Comparison of ENCODE assay signal across 26 cellular contexts in the genomic region with DNA sequence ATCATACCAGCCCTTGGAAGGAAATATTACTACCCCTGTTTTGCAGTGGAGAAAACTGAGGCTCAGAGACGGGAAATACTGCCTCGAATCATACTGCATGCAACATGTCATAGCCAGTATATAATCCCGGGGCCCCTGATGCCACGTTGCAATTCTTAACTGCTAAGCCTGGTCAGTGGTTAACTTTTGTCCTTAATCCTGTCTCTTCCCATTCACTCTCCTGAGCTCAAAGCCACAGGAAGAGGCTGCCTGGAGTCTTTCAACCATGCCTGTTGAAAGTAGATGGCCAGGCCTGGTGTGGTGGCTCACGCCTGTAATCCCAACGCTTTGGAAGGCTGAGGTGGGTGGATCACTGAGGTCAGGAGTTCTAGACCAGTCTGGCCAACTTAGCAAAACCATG.
DNase-seq lines count a peak whose midpoint lies in the region; ATAC-seq, FAIRE-seq and TF ChIP-seq lines count a peak whose summit lies in the region.
"Had no signal": no experiment of that assay in that cellular context is flagged by ENCODE, and none has a peak within 500 bp of the region (broad histone marks: within the 10 kb centered on the region; RNA-seq: fewer than 3 reads in every experiment).

No MANE protein-coding gene starts in this region.

- H3K27ac ChIP-seq in WERI-Rb-1, result no peak overlapping the region
- no peak overlapping the region for H3K27ac ChIP-seq in neural progenitor cell
- H3K27ac ChIP-seq: BLaER1 had no signal

- no peak overlapping the region for H3K4me3 Mint-ChIP-seq in neural progenitor cell
- H3K4me3 Mint-ChIP-seq: CD14-positive monocyte; CD4-positive, alpha-beta memory T cell; CD4-positive, CD25-positive, alpha-beta regulatory T cell; CD8-positive, alpha-beta memory T cell had no signal

- H3K4me2 ChIP-seq in neural progenitor cell, result no peak overlapping the region
- H3K4me2 ChIP-seq: BLaER1 had no signal

- peaks cover 5% of the 10 kb centered on the region for H3K4me1 Mint-ChIP-seq in neural progenitor cell
- H3K4me1 Mint-ChIP-seq: CD14-positive monocyte; CD4-positive, alpha-beta memory T cell; CD4-positive, CD25-positive, alpha-beta regulatory T cell; CD8-positive, alpha-beta memory T cell had no signal

- H3K27me3 Mint-ChIP-seq in neural progenitor cell (ENCODE audit: insufficient read depth, low read depth), result peaks cover 2% of the 10 kb centered on the region
- H3K27me3 Mint-ChIP-seq: CD4-positive, alpha-beta memory T cell; CD8-positive, alpha-beta memory T cell had no signal

- H3K36me3 ChIP-seq in WERI-Rb-1, result no peaks in the 10 kb centered on the region
- H3K36me3 ChIP-seq in neural progenitor cell, result no peaks in the 10 kb centered on the region
- H3K36me3 ChIP-seq: BE2C, BLaER1 had no signal

- H3K9me3 ChIP-seq in WERI-Rb-1 (ENCODE audit: severe bottlenecking) (peaks cover 2% of the 10 kb centered on the region), neural progenitor cell (ENCODE audit: low read depth) (no peaks in the 10 kb centered on the region)
- H3K9me3 ChIP-seq: BE2C, BLaER1 had no signal

- H3K4me1 ChIP-seq in neural progenitor cell, result peaks cover 4% of the 10 kb centered on the region
- H3K4me1 ChIP-seq: BE2C, BLaER1 had no signal

- peaks cover 3% of the 10 kb centered on the region for H3K9me3 Mint-ChIP-seq in neural progenitor cell
- H3K9me3 Mint-ChIP-seq: CD14-positive monocyte; CD4-positive, CD25-positive, alpha-beta regulatory T cell; CD8-positive, alpha-beta memory T cell had no signal

- H2AFZ ChIP-seq in neural progenitor cell (replicated peaks), result no peak overlapping the region

- TF ChIP-seq CTCF in WERI-Rb-1 (IDR thresholded peaks at IDR 0.05; ENCODE audit: low read depth, low read length) (no peak), neural progenitor cell (IDR thresholded peaks at IDR 0.05) (no peak)

- no peak for ATAC-seq in HG03108 (IDR thresholded peaks at IDR 0.05; ENCODE audit: unreplicated experiment)
- ATAC-seq: GM12878 had no signal

- H3F3A ChIP-seq in neural progenitor cell (ENCODE audit: low read depth), result peaks cover 13% of the 10 kb centered on the region

- no peaks in the 10 kb centered on the region for H4K20me1 ChIP-seq in neural progenitor cell (ENCODE audit: low read depth)
- H4K20me1 ChIP-seq: BLaER1 had no signal

- no peak overlapping the region for H3K4me3 ChIP-seq in WERI-Rb-1 (ENCODE audit: low read depth, low read length)
- no peak overlapping the region for H3K4me3 ChIP-seq in neural progenitor cell
- H3K4me3 ChIP-seq: BLaER1, GM12878 had no signal

- H3K27ac Mint-ChIP-seq in neural progenitor cell, result no peak overlapping the region
- H3K27ac Mint-ChIP-seq: CD14-positive monocyte; CD4-positive, alpha-beta memory T cell; CD4-positive, CD25-positive, alpha-beta regulatory T cell had no signal

- H3K9ac ChIP-seq in neural progenitor cell, result no peak overlapping the region
- H3K9ac ChIP-seq: BLaER1 had no signal

- H3K27me3 ChIP-seq in WERI-Rb-1 (ENCODE audit: insufficient read depth, low read depth, severe bottlenecking) (no peaks in the 10 kb centered on the region), neural progenitor cell (no peaks in the 10 kb centered on the region)
- H3K27me3 ChIP-seq: BE2C, BLaER1 had no signal

- no peaks in the 10 kb centered on the region for H3K79me2 ChIP-seq in neural progenitor cell (ENCODE audit: low read depth)

- peak; percentile 82 for FAIRE-seq in urothelium cell line (lab: Jason Lieb, UNC)
- FAIRE-seq: A204.1, GM12878, GM12892, GM18507 had no signal

- no peaks in the 10 kb centered on the region for H3K36me3 Mint-ChIP-seq in neural progenitor cell
- H3K36me3 Mint-ChIP-seq: CD14-positive monocyte had no signal

- DNase-seq in WERI-Rb-1, result peak; percentile 61
- DNase-seq in neural progenitor cell (ENCODE audit: low spot score), result peak; percentile 38
- no peak for DNase-seq in urothelium cell line (ENCODE audit: low spot score)
- no peak for DNase-seq in activated CD4-positive, alpha-beta T cell treated with anti-CD3 and anti-CD28 coated beads for 48 hours
- DNase-seq: 8988T; ACHN; BE2C; C1 segment of cervical spinal cord; CD4-positive, alpha-beta memory T cell; CD4-positive, CD25-positive, alpha-beta regulatory T cell; CD8-positive, alpha-beta memory T cell; COR-L47; DMS 273 treated with DMSO at 0.1 percent for 48 hours; DMS153; DMS53; DMS79; DND-41; EL; GDM1 had no signal

Comparison
In these comparisons a context has a peak if more than half of its experiments do, and no peak if none do; other contexts are left out.
1. DNase-seq: peak in WERI-Rb-1 (single experiment) and neural progenitor cell (single experiment); none in urothelium cell line (single experiment) and activated CD4-positive, alpha-beta T cell treated with anti-CD3 and anti-CD28 coated beads for 48 hours (single experiment).